Comparison of ENCODE assay signal across 10 cellular contexts in genomic region chr17:79033741-79034501, GRCh38. TPM values are rescaled to one million over a fixed set of nuclear protein-coding genes. Genes with fewer than 3 reads are reported as not detected.
DNase-seq lines count a peak whose midpoint lies in the region; ATAC-seq, FAIRE-seq and TF ChIP-seq lines count a peak whose summit lies in the region.
"Had no signal": no experiment of that assay in that cellular context is flagged by ENCODE, and none has a peak within 500 bp of the region (broad histone marks: within the 10 kb centered on the region; RNA-seq: fewer than 3 reads in every experiment).

No MANE protein-coding gene starts in this region.

- no peaks in the 10 kb centered on the region for H3K27me3 ChIP-seq in RWPE2 (ENCODE audit: insufficient read depth, poor library complexity, severe bottlenecking)
- peaks cover 0 to 15% (median 0%) of the 10 kb centered on the region in 7 donors for H3K27me3 ChIP-seq in heart right ventricle
- H3K27me3 ChIP-seq in rectal smooth muscle tissue (ENCODE audit: control insufficient read depth, insufficient read depth, low read length): no peaks in the 10 kb centered on the region

- H3K27ac ChIP-seq in RWPE2 (ENCODE audit: poor library complexity, severe bottlenecking): no peak overlapping the region
- peak overlapping the region in 9 of 10 donors; percentile 20 to 73 (median 59) for H3K27ac ChIP-seq in heart right ventricle
- peak overlapping the region; percentile 16 for H3K27ac ChIP-seq in rectal smooth muscle tissue (ENCODE audit: low read depth, low read length)

- H3K9ac ChIP-seq in rectal smooth muscle tissue (ENCODE audit: low read length): no peak overlapping the region

- WGBS in heart right ventricle, 2 donors: 51 to 58% methylated on average over 28 of the region's 28 CpGs

- H3K4me3 ChIP-seq in RWPE2 (ENCODE audit: severe bottlenecking): no peak overlapping the region
- H3K4me3 ChIP-seq in heart right ventricle: peak overlapping the region in 2 of 10 donors; percentile 2 to 11
- H3K4me3 ChIP-seq in rectal smooth muscle tissue (ENCODE audit: low read length): no peak overlapping the region

- no peak for ATAC-seq in RWPE2 (ENCODE audit: low read depth)
- ATAC-seq in heart right ventricle: peak; percentile 34 to 81 (median 62)
- ATAC-seq in HG03378 (IDR thresholded peaks at IDR 0.05; ENCODE audit: unreplicated experiment): no peak
- no peak for ATAC-seq in HG03571 (IDR thresholded peaks at IDR 0.05; ENCODE audit: unreplicated experiment)

- intact Hi-C loops in heart right ventricle (cut with DNase I): loop anchor here in 1 of 10 donors (10.0 kb wide), 1 partner anchor 51 kb away; no protein-coding TSS in a partner anchor

- DNase-seq in Daoy (ENCODE audit: low read depth): peak; percentile 27
- DNase-seq in RWPE2 (ENCODE audit: low spot score): peak; percentile 57
- DNase-seq in heart right ventricle: peak; percentile 62 to 68
- DNase-seq in RCC 7860 (ENCODE audit: low spot score): no peak
- DNase-seq in G401 (ENCODE audit: low spot score): no peak
- DNase-seq: activated CD4-positive, alpha-beta memory T cell treated with anti-CD3 and anti-CD28 coated beads for 36 hours; OCI-M1 had no signal

- no peaks in the 10 kb centered on the region for H3K36me3 ChIP-seq in RWPE2 (ENCODE audit: low read depth)
- H3K36me3 ChIP-seq in heart right ventricle: no peaks in the 10 kb centered on the region
- no peaks in the 10 kb centered on the region for H3K36me3 ChIP-seq in rectal smooth muscle tissue (ENCODE audit: control insufficient read depth, insufficient read depth, low read length)

- no peaks in the 10 kb centered on the region for H3K9me3 ChIP-seq in RWPE2 (ENCODE audit: severe bottlenecking)
- H3K9me3 ChIP-seq in heart right ventricle: no peaks in the 10 kb centered on the region

- in situ Hi-C loops in G401 (cut with HindIII; ENCODE audit: low sequenced_read_pairs): no loop called here

- TF ChIP-seq CTCF in RWPE2 (IDR thresholded peaks at IDR 0.05; ENCODE audit: poor library complexity, severe bottlenecking): no peak
- TF ChIP-seq CTCF in heart right ventricle (IDR thresholded peaks at IDR 0.05): no peak

- H3K4me1 ChIP-seq in RWPE2 (ENCODE audit: insufficient read depth, poor library complexity, severe bottlenecking) (peaks cover 31% of the 10 kb centered on the region), heart right ventricle (peaks cover 5 to 57% (median 35%) of the 10 kb centered on the region in 9 donors), rectal smooth muscle tissue (ENCODE audit: control insufficient read depth, insufficient read depth, low read length) (peaks cover 3% of the 10 kb centered on the region)

- no peak for FAIRE-seq in RCC 7860 (lab: Jason Lieb, UNC)

RNA-seq across cellular contexts. Expression of gene C1QTNF1, which starts 10.0 kb away (rescaled TPM):
- 33.0 and 42.5 TPM in 2 replicates for total RNA-seq in Daoy (2014; rRNA removed; shearing (Covaris generic))
- 100 to 1,000 TPM in 3 of 10 donors, 10 to 100 TPM in 7; 29.3 to 685 (median 62.8) TPM for total RNA-seq in heart right ventricle
- polyA plus RNA-seq in heart right ventricle: 100 to 1,000 TPM; 108 to 224 TPM
- not detected in 2 replicates for total RNA-seq in G401 (2014; rRNA removed; shearing (Covaris generic))

RNA-seq across cellular contexts. Expression of gene CANT1, which starts 24.4 kb away (rescaled TPM):
- total RNA-seq in Daoy (2014; rRNA removed; shearing (Covaris generic)): 62.9 and 81.9 TPM in 2 replicates
- total RNA-seq in heart right ventricle: 10 to 100 TPM; 19.9 to 33.4 (median 24.4) TPM
- 10 to 100 TPM in 1 of 2 donors, 1 to 10 TPM in 1; 4.1 to 16.7 TPM for polyA plus RNA-seq in heart right ventricle
- 66.1 and 80.1 TPM in 2 replicates for total RNA-seq in G401 (2014; rRNA removed; shearing (Covaris generic))

RNA-seq across cellular contexts. Expression of gene ENGASE, which starts 40.7 kb away (rescaled TPM):
- total RNA-seq in Daoy (2014; rRNA removed; shearing (Covaris generic)): 6.3 and 7.7 TPM in 2 replicates
- 10 to 100 TPM; 20.1 to 45.5 (median 26.6) TPM for total RNA-seq in heart right ventricle
- 10 to 100 TPM in 1 of 2 donors, 1 to 10 TPM in 1; 9.7 to 54.1 TPM for polyA plus RNA-seq in heart right ventricle
- total RNA-seq in G401 (2014; rRNA removed; shearing (Covaris generic)): 13.2 and 17.1 TPM in 2 replicates

RNA-seq across cellular contexts. Expression of gene LGALS3BP, which starts 54.2 kb away (rescaled TPM):
- total RNA-seq in Daoy (2014; rRNA removed; shearing (Covaris generic)): 288 and 314 TPM in 2 replicates
- total RNA-seq in heart right ventricle: 100 to 1,000 TPM; 362 to 852 (median 568) TPM
- 100 to 1,000 TPM; 196 to 268 TPM for polyA plus RNA-seq in heart right ventricle
- total RNA-seq in G401 (2014; rRNA removed; shearing (Covaris generic)): 24.1 and 44.7 TPM in 2 replicates

Comparison
In these comparisons a context has a peak if more than half of its experiments do, and no peak if none do; other contexts are left out.
1. DNase-seq: peak in Daoy (single experiment), RWPE2 (single experiment) and heart right ventricle (2 of 2); none in RCC 7860 (single experiment) and G401 (single experiment).
2. ATAC-seq: peak in heart right ventricle (8 of 8); none in RWPE2 (single experiment), HG03378 (single experiment) and HG03571 (single experiment).
3. RNA of gene C1QTNF1, which starts 10.0 kb away (total RNA-seq): 29.3 to 685 TPM in heart right ventricle and 33.0 to 42.5 TPM in Daoy; not detected in G401; every median in the first group is over 10 times any median in the second.